In the genomic region with DNA sequence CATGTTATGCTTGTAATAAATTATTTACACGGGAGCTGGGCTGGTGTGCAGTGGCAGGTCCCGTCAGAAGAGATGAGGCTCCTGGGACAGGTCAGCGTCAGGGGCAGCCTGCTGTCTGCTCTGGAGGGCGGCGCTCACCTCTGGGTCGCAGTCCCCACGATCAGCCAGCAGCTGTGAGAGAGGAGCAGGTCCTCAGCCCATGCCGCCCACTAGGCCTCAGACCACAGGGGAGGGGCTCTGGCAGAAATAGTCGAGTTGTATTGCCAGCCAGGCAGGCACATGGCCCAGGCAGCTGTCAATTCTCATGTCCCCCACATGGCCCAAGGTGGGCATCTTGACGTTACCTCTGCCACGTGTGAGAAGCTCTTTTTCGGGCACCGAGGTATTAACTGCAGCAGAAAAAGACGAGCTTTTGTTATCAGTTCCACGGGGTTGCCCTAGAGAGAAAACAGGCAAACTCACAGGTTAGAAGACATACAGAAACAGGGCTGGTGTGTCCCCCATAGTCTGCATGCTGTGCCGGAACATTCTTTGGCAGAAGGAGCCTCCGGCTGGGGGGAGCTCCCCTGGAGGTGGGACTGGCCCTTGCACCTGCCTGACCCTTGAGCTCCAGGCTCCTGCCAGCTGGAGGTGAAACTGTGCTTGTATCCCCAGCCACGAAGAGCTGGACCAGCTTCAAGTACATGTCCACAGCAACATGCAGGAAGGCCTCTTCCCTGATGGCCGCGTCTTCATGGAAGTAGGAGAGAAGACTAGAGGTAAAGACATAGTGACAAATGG, we compare ENCODE assay signal across 18 cellular contexts. TPM values are rescaled to one million over a fixed set of nuclear protein-coding genes. Genes with fewer than 3 reads are reported as not detected.
DNase-seq lines count a peak whose midpoint lies in the region; ATAC-seq and TF ChIP-seq lines count a peak whose summit lies in the region.
"Had no signal": no experiment of that assay in that cellular context is flagged by ENCODE, and none has a peak within 500 bp of the region (broad histone marks: within the 10 kb centered on the region; RNA-seq: fewer than 3 reads in every experiment).

No MANE protein-coding gene starts in this region.

- H3K4me3 Mint-ChIP-seq in activated T-cell treated with anti-CD3 and anti-CD28 coated beads, Interleukin-2, amount 50 U/mL, for 24 hours, result no peak overlapping the region
- H3K4me3 Mint-ChIP-seq in activated T-cell treated with anti-CD3 and anti-CD28 coated beads, Interleukin-2, amount 50 U/mL, for 72 hours, result no peak overlapping the region
- H3K4me3 Mint-ChIP-seq in endodermal cell, result no peak overlapping the region
- H3K4me3 Mint-ChIP-seq: HFFc6 had no signal

- H3K4me2 ChIP-seq in osteoblast (ENCODE audit: insufficient read depth, low read length), result no peak overlapping the region

- H3K36me3 Mint-ChIP-seq in activated T-cell treated with anti-CD3 and anti-CD28 coated beads, Interleukin-2, amount 50 U/mL, for 24 hours (ENCODE audit: low read depth), result peaks cover 98% of the 10 kb centered on the region
- H3K36me3 Mint-ChIP-seq in activated T-cell treated with anti-CD3 and anti-CD28 coated beads, Interleukin-2, amount 50 U/mL, for 72 hours (ENCODE audit: insufficient read depth in 2 of 2), result peaks cover 12 to 26% of the 10 kb centered on the region in 2 donors
- peaks cover 83% of the 10 kb centered on the region for H3K36me3 Mint-ChIP-seq in endodermal cell (ENCODE audit: low read depth)

- no peak overlapping the region for H3K9ac ChIP-seq in endodermal cell (ENCODE audit: extremely low read depth, low read length, poor library complexity, severe bottlenecking)

- H3K27ac Mint-ChIP-seq in activated T-cell treated with anti-CD3 and anti-CD28 coated beads, Interleukin-2, amount 50 U/mL, for 24 hours, result peak overlapping the region; percentile 84
- H3K27ac Mint-ChIP-seq in activated T-cell treated with anti-CD3 and anti-CD28 coated beads, Interleukin-2, amount 50 U/mL, for 72 hours, result no peak overlapping the region
- no peak overlapping the region for H3K27ac Mint-ChIP-seq in endodermal cell
- H3K27ac Mint-ChIP-seq: HFFc6 had no signal

- no peaks in the 10 kb centered on the region for H3K4me1 ChIP-seq in endodermal cell (ENCODE audit: control insufficient read depth, insufficient read depth, low read length)
- H3K4me1 ChIP-seq in osteoblast (ENCODE audit: insufficient read depth, low read length), result no peaks in the 10 kb centered on the region
- H3K4me1 ChIP-seq in spleen, result peaks cover 2 to 50% (median 9%) of the 10 kb centered on the region in 6 donors

- H3K27me3 ChIP-seq in endodermal cell (ENCODE audit: control insufficient read depth, insufficient read depth, low read length, poor library complexity, severe bottlenecking) (no peaks in the 10 kb centered on the region), osteoblast (ENCODE audit: insufficient read depth, low read length) (no peaks in the 10 kb centered on the region), spleen (replicated peaks in 1 of 7) (no peaks in the 10 kb centered on the region)

- TF ChIP-seq CTCF in endodermal cell (conservative IDR thresholded peaks at IDR 0.05), result peak; percentile 19
- TF ChIP-seq CTCF in osteoblast (IDR thresholded peaks at IDR 0.05; ENCODE audit: extremely low read depth, low read depth, low read length), result no peak
- no peak for TF ChIP-seq CTCF in spleen (IDR thresholded peaks at IDR 0.05 in 8 of 11, conservative IDR thresholded peaks at IDR 0.05 in 3 of 11)

- H3K79me2 ChIP-seq in osteoblast (ENCODE audit: insufficient read depth, low read length), result peaks cover 6% of the 10 kb centered on the region

- H3K9me3 ChIP-seq in endodermal cell (ENCODE audit: control insufficient read depth, low read length), result no peaks in the 10 kb centered on the region
- no peaks in the 10 kb centered on the region for H3K9me3 ChIP-seq in osteoblast (ENCODE audit: low read depth, low read length)
- H3K9me3 ChIP-seq in spleen, result no peaks in the 10 kb centered on the region
- H3K9me3 ChIP-seq: thoracic aorta had no signal

- DNase-seq in activated T-cell treated with anti-CD3 and anti-CD28 coated beads, Interleukin-2, amount 50 U/mL, for 24 hours, result no peak
- DNase-seq in activated T-cell treated with anti-CD3 and anti-CD28 coated beads, Interleukin-2, amount 50 U/mL, for 72 hours, result no peak
- peak; percentile 52 for DNase-seq in endodermal cell
- peak; percentile 62 for DNase-seq in osteoblast (ENCODE audit: insufficient read length, low spot score, missing footprints)
- DNase-seq in spleen, result no peak
- no peak for DNase-seq in SIG-M5 (lab: John Stamatoyannopoulos, UW)
- DNase-seq in stimulated activated CD4-positive, alpha-beta T cell treated with anti-CD3 and anti-CD28 coated beads, Interleukin-4, amount 100 ng/mL, for 4 hours, result no peak
- DNase-seq: activated gamma-delta T cell treated with Interleukin-2 at 50 U/mL for 16 hours; CD4-positive, CD25-positive, alpha-beta regulatory T cell; effector memory CD8-positive, alpha-beta T cell; HFFc6; NCI-H1105 treated with DMSO at 0.1 percent for 48 hours; NCI-H510A treated with DMSO at 0.1 percent for 48 hours; NK-92 treated with Interleukin-12 subunit alpha and Interleukin-12 subunit beta, amount 100 ng/mL, for 24 hours; T1000 had no signal

- no peak overlapping the region for H2AFZ ChIP-seq in osteoblast (ENCODE audit: low read length)

- no peaks in the 10 kb centered on the region for H3K9me3 Mint-ChIP-seq in activated T-cell treated with anti-CD3 and anti-CD28 coated beads, Interleukin-2, amount 50 U/mL, for 24 hours
- no peaks in the 10 kb centered on the region for H3K9me3 Mint-ChIP-seq in activated T-cell treated with anti-CD3 and anti-CD28 coated beads, Interleukin-2, amount 50 U/mL, for 72 hours
- no peaks in the 10 kb centered on the region for H3K9me3 Mint-ChIP-seq in endodermal cell
- H3K9me3 Mint-ChIP-seq: CD4-positive, CD25-positive, alpha-beta regulatory T cell; effector memory CD8-positive, alpha-beta T cell; HFFc6 had no signal

- no peak overlapping the region for H3K4me3 ChIP-seq in endodermal cell (ENCODE audit: low read length)
- no peak overlapping the region for H3K4me3 ChIP-seq in osteoblast (ENCODE audit: insufficient read depth, low read length)
- H3K4me3 ChIP-seq in spleen, result no peak overlapping the region
- H3K4me3 ChIP-seq: SK-N-MC, thoracic aorta had no signal

- H3K4me1 Mint-ChIP-seq in activated T-cell treated with anti-CD3 and anti-CD28 coated beads, Interleukin-2, amount 50 U/mL, for 24 hours (ENCODE audit: low read depth), result peaks cover 46% of the 10 kb centered on the region
- peaks cover 28% of the 10 kb centered on the region for H3K4me1 Mint-ChIP-seq in activated T-cell treated with anti-CD3 and anti-CD28 coated beads, Interleukin-2, amount 50 U/mL, for 72 hours (ENCODE audit: low read depth)
- H3K4me1 Mint-ChIP-seq in endodermal cell, result no peaks in the 10 kb centered on the region

- H3K27ac ChIP-seq in endodermal cell (ENCODE audit: low read depth, low read length) (no peak overlapping the region), osteoblast (ENCODE audit: low read depth, low read length) (no peak overlapping the region), spleen (no peak overlapping the region)
- H3K27ac ChIP-seq: SK-N-MC, thoracic aorta had no signal

- intact Hi-C loops in spleen (cut with DNase I; ENCODE audit: low total_unique reads), result no loop called here

- no peaks in the 10 kb centered on the region for H3K27me3 Mint-ChIP-seq in activated T-cell treated with anti-CD3 and anti-CD28 coated beads, Interleukin-2, amount 50 U/mL, for 24 hours
- H3K27me3 Mint-ChIP-seq in activated T-cell treated with anti-CD3 and anti-CD28 coated beads, Interleukin-2, amount 50 U/mL, for 72 hours (ENCODE audit: low read depth), result no peaks in the 10 kb centered on the region
- no peaks in the 10 kb centered on the region for H3K27me3 Mint-ChIP-seq in endodermal cell (ENCODE audit: insufficient read depth)
- H3K27me3 Mint-ChIP-seq: CD4-positive, CD25-positive, alpha-beta regulatory T cell; effector memory CD8-positive, alpha-beta T cell had no signal

- peaks cover 97% of the 10 kb centered on the region for H3K36me3 ChIP-seq in endodermal cell (ENCODE audit: control insufficient read depth, insufficient read depth, low read length)
- H3K36me3 ChIP-seq in osteoblast (ENCODE audit: insufficient read depth, low read length), result peaks cover 61% of the 10 kb centered on the region
- peaks cover 11 to 94% (median 85%) of the 10 kb centered on the region in 6 donors for H3K36me3 ChIP-seq in spleen

- peaks cover 10% of the 10 kb centered on the region for H4K20me1 ChIP-seq in osteoblast (ENCODE audit: insufficient read depth, low read length)

- 93 to 95% methylated on average over 19 to 20 of the region's 20 CpGs for WGBS in endodermal cell (ENCODE audit: insufficient coverage in 1 of 2, insufficient read length in 1 of 2), 2 experiments
- whole genome bisulfite sequencing in spleen, 5 donors, result 86 to 91% (median 89%) methylated on average over 16 to 20 of the region's 20 CpGs

- no peak for ATAC-seq in activated T-cell treated with anti-CD3 and anti-CD28 coated beads, Interleukin-2, amount 50 U/mL, for 72 hours (replicated peaks in 1 of 2)
- ATAC-seq: effector memory CD8-positive, alpha-beta T cell had no signal

- TF ChIP-seq POLR2A in spleen (IDR thresholded peaks at IDR 0.05), result no peak

RNA-seq across cellular contexts. Expression of gene ZNF276, which starts 17.4 kb away (rescaled TPM):
- 10 to 100 TPM; 27.1 to 31.1 TPM for total RNA-seq in activated T-cell treated with anti-CD3 and anti-CD28 coated beads, Interleukin-2, amount 50 U/mL, for 72 hours
- 45.8 TPM for polyA plus RNA-seq in PFSK-1 (2012; ENCODE audit: insufficient read length, low read depth)
- 10 to 100 TPM; 28.2 to 32.6 TPM for total RNA-seq in endodermal cell
- 22.9 TPM for polyA plus RNA-seq in endodermal cell (2013, experiment 1 of 2)
- polyA plus RNA-seq in endodermal cell (2013, experiment 2 of 2), result 15.8 TPM
- 11.5 and 12.3 TPM in 2 replicates for total RNA-seq in osteoblast
- 10 to 100 TPM; 59.0 to 83.7 (median 65.3) TPM for total RNA-seq in spleen
- 10 to 100 TPM; 28.9 to 63.6 (median 42.9) TPM for polyA plus RNA-seq in spleen

RNA-seq across cellular contexts. Expression of gene VPS9D1, which starts 18.0 kb away (rescaled TPM):
- total RNA-seq in activated T-cell treated with anti-CD3 and anti-CD28 coated beads, Interleukin-2, amount 50 U/mL, for 72 hours, result 1 to 10 TPM; 4.7 to 6.5 TPM
- 9.5 TPM for polyA plus RNA-seq in PFSK-1 (2012; ENCODE audit: insufficient read length, low read depth)
- total RNA-seq in endodermal cell, result 10 to 100 TPM in 1 of 2 donors, 1 to 10 TPM in 1; 7.4 to 10.0 TPM
- 12.8 TPM for polyA plus RNA-seq in endodermal cell (2013, experiment 1 of 2)
- 10.7 TPM for polyA plus RNA-seq in endodermal cell (2013, experiment 2 of 2)
- 13.3 and 14.5 TPM in 2 replicates for total RNA-seq in osteoblast
- total RNA-seq in spleen, result 10 to 100 TPM in 6 of 7 donors, 1 to 10 TPM in 1; 6.0 to 28.8 (median 19.2) TPM
- 10 to 100 TPM in 2 of 3 donors, 1 to 10 TPM in 1; 7.4 to 37.2 (median 34.5) TPM for polyA plus RNA-seq in spleen

RNA-seq across cellular contexts. Expression of gene SPATA2L, which starts 37.2 kb away (rescaled TPM):
- total RNA-seq in activated T-cell treated with anti-CD3 and anti-CD28 coated beads, Interleukin-2, amount 50 U/mL, for 72 hours, result 1 to 10 TPM; 6.1 to 6.5 TPM
- polyA plus RNA-seq in PFSK-1 (2012; ENCODE audit: insufficient read length, low read depth), result 70.9 TPM
- 10 to 100 TPM; 22.9 to 28.8 TPM for total RNA-seq in endodermal cell
- 8.1 TPM for polyA plus RNA-seq in endodermal cell (2013, experiment 1 of 2)
- polyA plus RNA-seq in endodermal cell (2013, experiment 2 of 2), result 8.7 TPM
- 12.1 and 14.8 TPM in 2 replicates for total RNA-seq in osteoblast
- total RNA-seq in spleen, result 10 to 100 TPM in 6 of 7 donors, 1 to 10 TPM in 1; 6.8 to 16.9 (median 10.5) TPM
- 1 to 10 TPM; 4.6 to 6.3 (median 5.7) TPM for polyA plus RNA-seq in spleen

RNA-seq across cellular contexts. Expression of gene CDK10, which starts 52.2 kb away (rescaled TPM):
- 10 to 100 TPM; 66.6 to 83.2 TPM for total RNA-seq in activated T-cell treated with anti-CD3 and anti-CD28 coated beads, Interleukin-2, amount 50 U/mL, for 72 hours
- polyA plus RNA-seq in PFSK-1 (2012; ENCODE audit: insufficient read length, low read depth), result 68.4 TPM
- total RNA-seq in endodermal cell (100 to 1,000 TPM; 108 to 123 TPM), osteoblast (24.8 and 37.6 TPM in 2 replicates), spleen (100 to 1,000 TPM in 2 of 7 donors, 10 to 100 TPM in 5; 47.6 to 114 (median 76.3) TPM)
- polyA plus RNA-seq in endodermal cell (2013, experiment 1 of 2), result 95.5 TPM
- polyA plus RNA-seq in endodermal cell (2013, experiment 2 of 2), result 113 TPM
- polyA plus RNA-seq in spleen, result 100 to 1,000 TPM in 2 of 3 donors, 10 to 100 TPM in 1; 74.4 to 201 (median 134) TPM

Comparison
In these comparisons a context has a peak if more than half of its experiments do, and no peak if none do; other contexts are left out.
1. DNase-seq: peak in endodermal cell (single experiment) and osteoblast (single experiment); none in activated T-cell treated with anti-CD3 and anti-CD28 coated beads, Interleukin-2, amount 50 U/mL, for 24 hours (single experiment), activated T-cell treated with anti-CD3 and anti-CD28 coated beads, Interleukin-2, amount 50 U/mL, for 72 hours (0 of 2), spleen (single experiment), SIG-M5 (single experiment) and stimulated activated CD4-positive, alpha-beta T cell treated with anti-CD3 and anti-CD28 coated beads, Interleukin-4, amount 100 ng/mL, for 4 hours (0 of 2).